Comparison of ENCODE assay signal across 12 cellular contexts in the genomic region with DNA sequence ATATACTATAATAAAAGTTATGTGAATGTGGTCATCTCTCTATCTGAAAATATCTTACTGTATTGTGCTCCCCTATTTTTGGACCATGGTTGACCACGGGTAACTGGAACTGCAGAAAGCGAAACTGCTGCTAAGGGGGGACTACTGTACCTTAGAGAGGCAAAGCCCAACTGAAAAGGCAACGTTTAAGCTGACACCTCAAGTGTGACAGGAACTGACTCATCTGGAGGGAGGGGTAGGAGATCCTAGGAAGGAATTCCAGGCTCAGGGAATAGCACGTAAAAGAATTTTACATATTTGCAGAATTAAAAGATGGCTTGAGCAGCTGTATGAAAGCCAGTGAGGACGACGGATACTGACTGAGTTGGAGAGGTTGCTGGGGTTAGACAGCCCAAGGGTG. TPM values are rescaled to one million over a fixed set of nuclear protein-coding genes. Genes with fewer than 3 reads are reported as not detected.
DNase-seq lines count a peak whose midpoint lies in the region; ATAC-seq and TF ChIP-seq lines count a peak whose summit lies in the region.
"Had no signal": no experiment of that assay in that cellular context is flagged by ENCODE, and none has a peak within 500 bp of the region (broad histone marks: within the 10 kb centered on the region; RNA-seq: fewer than 3 reads in every experiment).

No MANE protein-coding gene starts in this region.

- H3K4me3 ChIP-seq in adipocyte (ENCODE audit: low read length), result peak overlapping the region; percentile 10
- no peak overlapping the region for H3K4me3 ChIP-seq in gastroesophageal sphincter

- intact Hi-C loops in activated T-helper 1 cell treated with anti-CD3 and anti-CD28 coated beads, Interleukin-12 subunit alpha, Interleukin-12 subunit beta, Interleukin-2, Interleukin-4 antibody, amounts not matched to agents 30 ng/mL and 10 ng/mL and 1 ng/mL, durations not matched to agents 14 hours and 24 hours and 36 hours (cut with micrococcal nuclease), result no loop called here

- no peak overlapping the region for H3K9ac ChIP-seq in adipocyte (ENCODE audit: low read length)

- H3K9me3 Mint-ChIP-seq in osteocyte (ENCODE audit: unreplicated experiment), result no peaks in the 10 kb centered on the region
- no peaks in the 10 kb centered on the region for H3K9me3 Mint-ChIP-seq in activated T-helper 1 cell treated with anti-CD3 and anti-CD28 coated beads, Interleukin-12 subunit alpha, Interleukin-12 subunit beta, Interleukin-2, Interleukin-4 antibody, amounts not matched to agents 30 ng/mL and 10 ng/mL and 1 ng/mL, durations not matched to agents 14 hours and 24 hours and 36 hours
- H3K9me3 Mint-ChIP-seq: activated T-cell treated with anti-CD3 and anti-CD28 coated beads, Interleukin-2, amount 50 U/mL, for 24 hours; natural killer cell had no signal

- no peaks in the 10 kb centered on the region for H3K27me3 Mint-ChIP-seq in osteocyte (ENCODE audit: unreplicated experiment)
- H3K27me3 Mint-ChIP-seq in activated T-helper 1 cell treated with anti-CD3 and anti-CD28 coated beads, Interleukin-12 subunit alpha, Interleukin-12 subunit beta, Interleukin-2, Interleukin-4 antibody, amounts not matched to agents 30 ng/mL and 10 ng/mL and 1 ng/mL, durations not matched to agents 14 hours and 24 hours and 36 hours (ENCODE audit: insufficient read depth), result peaks cover 11% of the 10 kb centered on the region

- peak; percentile 66 for ATAC-seq in GM18868 (IDR thresholded peaks at IDR 0.05; ENCODE audit: unreplicated experiment)
- peak; percentile 75 for ATAC-seq in HG03066 (IDR thresholded peaks at IDR 0.05; ENCODE audit: low read depth, unreplicated experiment)
- no peak for ATAC-seq in gastroesophageal sphincter
- ATAC-seq: natural killer cell had no signal

- no peak for TF ChIP-seq POLR2A in gastroesophageal sphincter (IDR thresholded peaks at IDR 0.05)

- no peak for DNase-seq in adipocyte (ENCODE audit: low read depth)
- DNase-seq in osteocyte (ENCODE audit: extremely low spot score, unreplicated experiment), result no peak
- DNase-seq in activated effector memory CD4-positive, alpha-beta T cell treated with anti-CD3 and anti-CD28 coated beads, Interleukin-2, amount 50 U/mL, for 16 hours, result no peak
- no peak for DNase-seq in activated T-helper 1 cell treated with anti-CD3 and anti-CD28 coated beads, Interleukin-12 subunit alpha, Interleukin-12 subunit beta, Interleukin-2, Interleukin-4 antibody, amounts not matched to agents 30 ng/mL and 10 ng/mL and 1 ng/mL, durations not matched to agents 14 hours and 24 hours and 36 hours (ENCODE audit: low spot score)
- no peak for DNase-seq in dedifferentiated amniotic fluid mesenchymal stem cell (ENCODE audit: extremely low spot score)
- DNase-seq: activated T-cell treated with anti-CD3 and anti-CD28 coated beads, Interleukin-2, amount 50 U/mL, for 24 hours; erythroblast; KBM-7; natural killer cell had no signal

- H3K27me3 ChIP-seq in adipocyte (replicated peaks; ENCODE audit: control insufficient read depth, insufficient read depth, low read length) (no peaks in the 10 kb centered on the region), gastroesophageal sphincter (peaks cover 7% of the 10 kb centered on the region)

- WGBS in gastroesophageal sphincter (ENCODE audit: low coverage in 1 of 2), 2 donors, result 39% methylated on average over 6 of the region's 6 CpGs

- peak overlapping the region; percentile 56 for H3K4me3 Mint-ChIP-seq in osteocyte (ENCODE audit: unreplicated experiment)
- no peak overlapping the region for H3K4me3 Mint-ChIP-seq in activated T-helper 1 cell treated with anti-CD3 and anti-CD28 coated beads, Interleukin-12 subunit alpha, Interleukin-12 subunit beta, Interleukin-2, Interleukin-4 antibody, amounts not matched to agents 30 ng/mL and 10 ng/mL and 1 ng/mL, durations not matched to agents 14 hours and 24 hours and 36 hours
- H3K4me3 Mint-ChIP-seq: activated T-cell treated with anti-CD3 and anti-CD28 coated beads, Interleukin-2, amount 50 U/mL, for 24 hours; natural killer cell had no signal

- H3K36me3 Mint-ChIP-seq in osteocyte (ENCODE audit: unreplicated experiment), result no peaks in the 10 kb centered on the region
- no peaks in the 10 kb centered on the region for H3K36me3 Mint-ChIP-seq in activated T-helper 1 cell treated with anti-CD3 and anti-CD28 coated beads, Interleukin-12 subunit alpha, Interleukin-12 subunit beta, Interleukin-2, Interleukin-4 antibody, amounts not matched to agents 30 ng/mL and 10 ng/mL and 1 ng/mL, durations not matched to agents 14 hours and 24 hours and 36 hours (ENCODE audit: low read depth)
- H3K36me3 Mint-ChIP-seq: natural killer cell had no signal

- H3K4me1 ChIP-seq in adipocyte (ENCODE audit: control insufficient read depth, insufficient read depth, low read length) (peaks cover 24% of the 10 kb centered on the region), gastroesophageal sphincter (peaks cover 0 to 14% (median 0%) of the 10 kb centered on the region in 3 donors)

- H3K9me3 ChIP-seq in adipocyte (ENCODE audit: control insufficient read depth, low read length) (no peaks in the 10 kb centered on the region), gastroesophageal sphincter (no peaks in the 10 kb centered on the region)

- H3K27ac ChIP-seq in gastroesophageal sphincter, result no peak overlapping the region

- H3K36me3 ChIP-seq in adipocyte (ENCODE audit: control insufficient read depth, insufficient read depth, low read length, severe bottlenecking) (no peaks in the 10 kb centered on the region), gastroesophageal sphincter (no peaks in the 10 kb centered on the region)

- H3K4me1 Mint-ChIP-seq in osteocyte (ENCODE audit: unreplicated experiment), result peaks cover 95% of the 10 kb centered on the region
- no peaks in the 10 kb centered on the region for H3K4me1 Mint-ChIP-seq in activated T-helper 1 cell treated with anti-CD3 and anti-CD28 coated beads, Interleukin-12 subunit alpha, Interleukin-12 subunit beta, Interleukin-2, Interleukin-4 antibody, amounts not matched to agents 30 ng/mL and 10 ng/mL and 1 ng/mL, durations not matched to agents 14 hours and 24 hours and 36 hours (ENCODE audit: low read depth)
- H3K4me1 Mint-ChIP-seq: natural killer cell had no signal

- no peak for TF ChIP-seq EP300 in gastroesophageal sphincter (IDR thresholded peaks at IDR 0.05)

- TF ChIP-seq CTCF in osteocyte (IDR thresholded peaks at IDR 0.05) (no peak), gastroesophageal sphincter (IDR thresholded peaks at IDR 0.05) (no peak)

- H3K27ac Mint-ChIP-seq in osteocyte (ENCODE audit: unreplicated experiment), result peak overlapping the region; percentile 91
- H3K27ac Mint-ChIP-seq in activated T-helper 1 cell treated with anti-CD3 and anti-CD28 coated beads, Interleukin-12 subunit alpha, Interleukin-12 subunit beta, Interleukin-2, Interleukin-4 antibody, amounts not matched to agents 30 ng/mL and 10 ng/mL and 1 ng/mL, durations not matched to agents 14 hours and 24 hours and 36 hours, result no peak overlapping the region
- H3K27ac Mint-ChIP-seq: activated T-cell treated with anti-CD3 and anti-CD28 coated beads, Interleukin-2, amount 50 U/mL, for 24 hours; natural killer cell had no signal

RNA-seq across cellular contexts. Expression of a gene that starts 34.8 kb away (rescaled TPM):
- 55.1 and 57.0 TPM in 2 replicates for total RNA-seq in osteocyte
- not detected in 2 replicates for total RNA-seq in activated T-helper 1 cell treated with anti-CD3 and anti-CD28 coated beads, Interleukin-12 subunit alpha, Interleukin-12 subunit beta, Interleukin-2, Interleukin-4 antibody, amounts not matched to agents 30 ng/mL and 10 ng/mL and 1 ng/mL, durations not matched to agents 14 hours and 24 hours and 36 hours
- total RNA-seq in gastroesophageal sphincter, result under 1 TPM in 3 of 4 donors, not detected in 1; 0.40 to 0.87 (median 0.62) TPM
- total RNA-seq: natural killer cell had no signal

Comparison
In these comparisons a context has a peak if more than half of its experiments do, and no peak if none do; other contexts are left out.
1. RNA of a gene that starts 34.8 kb away (total RNA-seq): 55.1 to 57.0 TPM in osteocyte; 0.40 to 0.87 TPM in gastroesophageal sphincter and not detected in activated T-helper 1 cell treated with anti-CD3 and anti-CD28 coated beads, Interleukin-12 subunit alpha, Interleukin-12 subunit beta, Interleukin-2, Interleukin-4 antibody, amounts not matched to agents 30 ng/mL and 10 ng/mL and 1 ng/mL, durations not matched to agents 14 hours and 24 hours and 36 hours; every median in the first group is over 10 times any median in the second.